24 cellular contexts compared by ENCODE assay signal in the genomic region with DNA sequence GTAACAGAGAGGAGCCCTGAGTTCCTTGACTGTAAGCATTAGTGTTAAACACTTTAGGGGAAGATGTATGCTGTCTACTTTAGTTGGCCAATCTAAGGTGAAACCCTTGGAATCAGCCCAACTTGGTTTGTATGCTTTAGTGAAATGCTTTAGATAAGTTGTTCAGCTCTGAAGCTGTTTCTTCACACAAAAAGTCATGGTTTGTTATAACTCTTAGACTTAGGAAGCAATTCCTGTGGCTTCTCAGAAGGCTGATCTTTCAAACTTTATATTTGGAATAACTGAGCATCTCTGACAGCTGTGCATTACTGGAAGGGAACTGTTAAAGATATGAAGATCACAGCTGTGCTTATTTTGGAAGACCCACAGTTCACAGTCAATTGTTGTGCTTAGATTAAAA.
DNase-seq lines count a peak whose midpoint lies in the region; ATAC-seq and TF ChIP-seq lines count a peak whose summit lies in the region.
"Had no signal": no experiment of that assay in that cellular context is flagged by ENCODE, and none has a peak within 500 bp of the region (broad histone marks: within the 10 kb centered on the region; RNA-seq: fewer than 3 reads in every experiment).

No MANE protein-coding gene starts in this region.

- H3K79me1 ChIP-seq in IMR-90 (ENCODE audit: low read depth in 1 of 2, low read length in 2 of 2), result no peaks in the 10 kb centered on the region

- no peak overlapping the region for H2AK5ac ChIP-seq in IMR-90 (ENCODE audit: low read depth, low read length)

- no peak for TF ChIP-seq POLR2A in IMR-90 (IDR thresholded peaks at IDR 0.05; ENCODE audit: low read depth, low read length)

- H4K20me1 ChIP-seq in IMR-90 (ENCODE audit: insufficient read depth, low read length) (no peaks in the 10 kb centered on the region), MM.1S (ENCODE audit: insufficient read depth, low read length) (no peaks in the 10 kb centered on the region)

- H2BK120ac ChIP-seq in IMR-90 (ENCODE audit: low read depth, low read length), result no peak overlapping the region

- BruUV-seq in IMR-90 (replicated peaks; lab: Mats Ljungman, UMichigan), result no TSS peak

- no peak overlapping the region for H2BK15ac ChIP-seq in IMR-90 (ENCODE audit: low read depth, low read length)

- H3K23ac ChIP-seq in IMR-90 (ENCODE audit: low read depth, low read length), result no peak overlapping the region

- H3K14ac ChIP-seq in IMR-90 (replicated peaks; ENCODE audit: low read depth, low read length), result no peak overlapping the region

- H4K91ac ChIP-seq in IMR-90 (ENCODE audit: insufficient read depth, low read depth, low read length), result no peak overlapping the region

- H3K27me3 ChIP-seq in IMR-90 (ENCODE audit: control insufficient read depth, insufficient read depth, low read length) (no peaks in the 10 kb centered on the region), BE2C (no peaks in the 10 kb centered on the region), MM.1S (replicated peaks; ENCODE audit: insufficient read depth, low read length) (no peaks in the 10 kb centered on the region)
- H3K27me3 ChIP-seq: MG63 had no signal

- H3K27me3 Mint-ChIP-seq in nephron (ENCODE audit: low read depth) (no peaks in the 10 kb centered on the region), T-cell (no peaks in the 10 kb centered on the region)
- H3K27me3 Mint-ChIP-seq in activated CD4-positive, alpha-beta memory T cell treated with anti-CD3 and anti-CD28 coated beads for 36 hours, result no peaks in the 10 kb centered on the region
- H3K27me3 Mint-ChIP-seq: CD8-positive, alpha-beta memory T cell had no signal

- no peak overlapping the region for H3K18ac ChIP-seq in IMR-90 (ENCODE audit: low read depth, low read length)

- H3K9me3 ChIP-seq in IMR-90 (ENCODE audit: control insufficient read depth, insufficient read depth, low read length) (no peaks in the 10 kb centered on the region), BE2C (no peaks in the 10 kb centered on the region), MM.1S (replicated peaks; ENCODE audit: insufficient read depth, low read length) (no peaks in the 10 kb centered on the region)
- H3K9me3 ChIP-seq: MG63 had no signal

- H3K79me2 ChIP-seq in MM.1S (ENCODE audit: low read length), result no peaks in the 10 kb centered on the region

- no peak overlapping the region for H3K4ac ChIP-seq in IMR-90 (ENCODE audit: low read depth, low read length)

- H3K4me3 ChIP-seq in IMR-90 (ENCODE audit: insufficient read depth, low read depth, low read length), result no peak overlapping the region
- no peak overlapping the region for H3K4me3 ChIP-seq in astrocyte of the spinal cord (ENCODE audit: low read depth, low read length)
- no peak overlapping the region for H3K4me3 ChIP-seq in fibroblast of the aortic adventitia (ENCODE audit: low read depth, low read length)
- no peak overlapping the region for H3K4me3 ChIP-seq in BE2C (ENCODE audit: low read depth, low read length)
- no peak overlapping the region for H3K4me3 ChIP-seq in MM.1S (ENCODE audit: low read length)
- H3K4me3 ChIP-seq: MG63 had no signal

- in situ Hi-C loops in IMR-90 (cut with MboI; ENCODE audit: low sequenced_read_pairs), result no loop called here
- in situ Hi-C loops in astrocyte of the spinal cord (cut with HindIII; ENCODE audit: low sequenced_read_pairs), result no loop called here

- H3K4me1 Mint-ChIP-seq in nephron, result peaks cover 29% of the 10 kb centered on the region
- no peaks in the 10 kb centered on the region for H3K4me1 Mint-ChIP-seq in activated CD4-positive, alpha-beta memory T cell treated with anti-CD3 and anti-CD28 coated beads for 36 hours (ENCODE audit: low read depth)
- no peaks in the 10 kb centered on the region for H3K4me1 Mint-ChIP-seq in T-cell
- H3K4me1 Mint-ChIP-seq: CD8-positive, alpha-beta memory T cell had no signal

- DNase-seq in IMR-90 (peak; percentile 76), astrocyte of the spinal cord (ENCODE audit: low read depth, low spot score) (peak; percentile 68), fibroblast of the aortic adventitia (ENCODE audit: low read depth) (peak; percentile 43), BE2C (no peak), T-cell (no peak), MM.1S (no peak)
- no peak for DNase-seq in activated CD4-positive, alpha-beta memory T cell treated with anti-CD3 and anti-CD28 coated beads for 36 hours
- DNase-seq: 8988T; AML-193; Calu3; CD8-positive, alpha-beta memory T cell; DMS153; Kasumi-1; MG63; NCI-H1105; NCI-H146; NCI-H2029; NCI-H2171 treated with DMSO at 0.1 percent for 48 hours; NCI-H524 treated with DMSO at 0.1 percent for 48 hours; NCI-H82; Right ventricle myocardium superior had no signal

- dilution Hi-C loops in IMR-90 (cut with HindIII; ENCODE audit: low sequenced_read_pairs, unreplicated experiment), result no loop called here

- H4K5ac ChIP-seq in IMR-90 (ENCODE audit: low read depth, low read length), result no peak overlapping the region

- POLR2A ChIA-PET in IMR-90 (lab: Charles Lee; ENCODE audit: unreplicated experiment) (no interaction called here), T-cell (lab: Charles Lee) (no interaction called here)
- POLR2A ChIA-PET in activated CD4-positive, alpha-beta memory T cell treated with anti-CD3 and anti-CD28 coated beads for 36 hours (lab: Charles Lee), result no interaction called here

- peaks cover 27% of the 10 kb centered on the region for H3K9me3 Mint-ChIP-seq in nephron
- peaks cover 7% of the 10 kb centered on the region for H3K9me3 Mint-ChIP-seq in activated CD4-positive, alpha-beta memory T cell treated with anti-CD3 and anti-CD28 coated beads for 36 hours
- peaks cover 8 to 22% (median 10%) of the 10 kb centered on the region in 3 donors for H3K9me3 Mint-ChIP-seq in T-cell

- H3K9me1 ChIP-seq in IMR-90 (ENCODE audit: insufficient read depth, low read length), result peaks cover 3% of the 10 kb centered on the region

- no peak overlapping the region for H3K4me3 Mint-ChIP-seq in nephron
- no peak overlapping the region for H3K4me3 Mint-ChIP-seq in activated CD4-positive, alpha-beta memory T cell treated with anti-CD3 and anti-CD28 coated beads for 36 hours
- no peak overlapping the region for H3K4me3 Mint-ChIP-seq in T-cell
- H3K4me3 Mint-ChIP-seq: CD8-positive, alpha-beta memory T cell had no signal

- TF ChIP-seq CTCF in IMR-90 (conservative IDR thresholded peaks at IDR 0.05; ENCODE audit: low read depth, low read length) (no peak), astrocyte of the spinal cord (IDR thresholded peaks at IDR 0.05; ENCODE audit: low read depth, low read length) (no peak), fibroblast of the aortic adventitia (IDR thresholded peaks at IDR 0.05; ENCODE audit: insufficient read depth, low read length) (no peak), nephron (IDR thresholded peaks at IDR 0.05; ENCODE audit: unreplicated experiment in 3 of 3) (no peak), BE2C (IDR thresholded peaks at IDR 0.05; ENCODE audit: low read depth, low read length) (no peak), MM.1S (IDR thresholded peaks at IDR 0.05; ENCODE audit: low read length) (no peak)

- no peaks in the 10 kb centered on the region for H3K36me3 ChIP-seq in IMR-90 (ENCODE audit: control insufficient read depth, insufficient read depth, low read length)
- H3K36me3 ChIP-seq in BE2C, result no peaks in the 10 kb centered on the region
- no peaks in the 10 kb centered on the region for H3K36me3 ChIP-seq in MM.1S (replicated peaks; ENCODE audit: insufficient read depth, low read length)
- H3K36me3 ChIP-seq: MG63 had no signal

- peaks cover 6% of the 10 kb centered on the region; the same call in 1 of the 2 replicates for H3K4me1 ChIP-seq in IMR-90 (ENCODE audit: control insufficient read depth, insufficient read depth, low read length)
- H3K4me1 ChIP-seq in BE2C, result no peaks in the 10 kb centered on the region
- H3K4me1 ChIP-seq in MM.1S (ENCODE audit: low read length), result no peaks in the 10 kb centered on the region

- H3K27ac Mint-ChIP-seq in nephron (peak overlapping the region; percentile 35 to 89 (median 44)), T-cell (no peak overlapping the region)
- H3K27ac Mint-ChIP-seq in activated CD4-positive, alpha-beta memory T cell treated with anti-CD3 and anti-CD28 coated beads for 36 hours, result no peak overlapping the region
- H3K27ac Mint-ChIP-seq: CD8-positive, alpha-beta memory T cell had no signal

- no peaks in the 10 kb centered on the region for H3F3A ChIP-seq in MM.1S (ENCODE audit: insufficient read depth, low read length)

- H3K36me3 Mint-ChIP-seq in nephron (ENCODE audit: low read depth) (peaks cover 4% of the 10 kb centered on the region), T-cell (no peaks in the 10 kb centered on the region)
- H3K36me3 Mint-ChIP-seq in activated CD4-positive, alpha-beta memory T cell treated with anti-CD3 and anti-CD28 coated beads for 36 hours, result no peaks in the 10 kb centered on the region
- H3K36me3 Mint-ChIP-seq: CD8-positive, alpha-beta memory T cell had no signal

- H3K56ac ChIP-seq in IMR-90 (ENCODE audit: extremely low read depth, insufficient read depth, low read length), result no peak overlapping the region

- H3K9me2 ChIP-seq in MM.1S (replicated peaks; ENCODE audit: insufficient read depth, low read length), result no peaks in the 10 kb centered on the region

- no peak overlapping the region for H2AFZ ChIP-seq in IMR-90 (replicated peaks; ENCODE audit: low read length, poor library complexity)
- no peak overlapping the region for H2AFZ ChIP-seq in MM.1S (ENCODE audit: low read length)

- H3K9ac ChIP-seq in IMR-90 (ENCODE audit: low read depth, low read length) (no peak overlapping the region), MM.1S (ENCODE audit: low read length) (no peak overlapping the region)

- intact Hi-C loops in IMR-90 (cut with micrococcal nuclease), result no loop called here
- intact Hi-C loops in activated CD4-positive, alpha-beta memory T cell treated with anti-CD3 and anti-CD28 coated beads for 36 hours (cut with micrococcal nuclease), result no loop called here

- H3K27ac ChIP-seq in IMR-90 (ENCODE audit: insufficient read depth, low read length), result no peak overlapping the region
- H3K27ac ChIP-seq in MM.1S (ENCODE audit: low read length), result no peak overlapping the region
- H3K27ac ChIP-seq: C4-2B had no signal

- H2BK5ac ChIP-seq in IMR-90 (ENCODE audit: low read depth, low read length, poor library complexity, severe bottlenecking), result no peak overlapping the region

- no peak overlapping the region for H4K8ac ChIP-seq in IMR-90 (ENCODE audit: low read depth in 2 of 2, low read length in 2 of 2)

- no peak overlapping the region for H2BK20ac ChIP-seq in IMR-90 (ENCODE audit: low read depth, low read length)

- ATAC-seq in IMR-90 (ENCODE audit: low read depth) (peak; percentile 84), T-cell (replicated peaks in 1 of 4) (no peak)
- ATAC-seq: HCT116 had no signal

- H2AK9ac ChIP-seq in IMR-90 (replicated peaks; ENCODE audit: low read depth, low read length, poor library complexity), result no peak overlapping the region

- TF ChIP-seq RAD21 in IMR-90 (IDR thresholded peaks at IDR 0.05; ENCODE audit: low read length), result no peak

- CTCF ChIA-PET in IMR-90 (lab: Yijun Ruan, JAX) (interaction anchor here (0.5 kb wide), 1 partner anchor 94 kb away, joined by 3 read pairs; no protein-coding TSS in a partner anchor), T-cell (lab: Charles Lee) (no interaction called here)
- CTCF ChIA-PET in activated CD4-positive, alpha-beta memory T cell treated with anti-CD3 and anti-CD28 coated beads for 36 hours (lab: Charles Lee), result no interaction called here

- H3K4me2 ChIP-seq in IMR-90 (ENCODE audit: low read depth, low read length) (0 out of 2 replicates have a peak overlapping the region, but pooled peaks have one; percentile 2), MM.1S (ENCODE audit: low read depth, low read length) (no peak overlapping the region)

Comparison
In these comparisons a context has a peak if more than half of its experiments do, and no peak if none do; other contexts are left out.
1. DNase-seq: peak in IMR-90 (single experiment), astrocyte of the spinal cord (single experiment) and fibroblast of the aortic adventitia (single experiment); none in activated CD4-positive, alpha-beta memory T cell treated with anti-CD3 and anti-CD28 coated beads for 36 hours (single experiment), BE2C (single experiment), T-cell (0 of 34) and MM.1S (single experiment).
2. H3K27ac Mint-ChIP-seq: peak in nephron (3 of 3); none in activated CD4-positive, alpha-beta memory T cell treated with anti-CD3 and anti-CD28 coated beads for 36 hours (single experiment) and T-cell (0 of 2).